8 cellular contexts compared by ENCODE assay signal in genomic region chr5:15008476-15008875, GRCh38.
A peak's percentile ranks its signal among the peaks of the same experiment; 100 is the strongest.
DNase-seq lines count a peak whose midpoint lies in the region; ATAC-seq and TF ChIP-seq lines count a peak whose summit lies in the region.

No MANE protein-coding gene starts in this region.

- no peaks in the 10 kb centered on the region for H3K9me3 ChIP-seq in upper lobe of left lung

- no peak for TF ChIP-seq POLR2A in upper lobe of left lung (IDR thresholded peaks at IDR 0.05)

- H3K27ac ChIP-seq in upper lobe of left lung, result peak overlapping the region in 2 of 4 donors; percentile 21 to 48

- peak; percentile 90 to 96 for ATAC-seq in upper lobe of left lung (ENCODE audit: low FRiP score in 2 of 2)
- no peak for ATAC-seq in HG03571 (IDR thresholded peaks at IDR 0.05; ENCODE audit: unreplicated experiment)

- WGBS in upper lobe of left lung, 2 donors, result 26 to 34% methylated on average over 8 of the region's 8 CpGs

- H3K27me3 ChIP-seq in upper lobe of left lung, result no peaks in the 10 kb centered on the region

- peak; percentile 47 for DNase-seq in SIG-M5 treated with dmso at 0.1 percent for 504 hours (lab: John Stamatoyannopoulos, UW; ENCODE audit: unreplicated experiment)
- no peak for DNase-seq in SIG-M5 (lab: John Stamatoyannopoulos, UW)
- peak; percentile 97 for DNase-seq in astrocyte of the hippocampus (ENCODE audit: low read depth, low spot score)
- peak; percentile 77 for DNase-seq in kidney glomerular epithelial cell (lab: John Stamatoyannopoulos, UW)
- peak; percentile 81 to 95 for DNase-seq in upper lobe of left lung
- DNase-seq in activated CD4-positive, CD25-positive, alpha-beta regulatory T cell treated with anti-CD3 and anti-CD28 coated beads, Interleukin-2, amount 50 U/mL, for 72 hours, result no peak
- DNase-seq in activated CD8-positive, alpha-beta memory T cell treated with anti-CD3 and anti-CD28 coated beads, Interleukin-2, amount 50 U/mL, for 48 hours, result no peak

- peaks cover 5 to 24% (median 13%) of the 10 kb centered on the region in 4 donors for H3K4me1 ChIP-seq in upper lobe of left lung

- TF ChIP-seq CTCF in upper lobe of left lung (IDR thresholded peaks at IDR 0.05), result peak in 1 of 6 experiments; percentile 7

- no peaks in the 10 kb centered on the region for H3K36me3 ChIP-seq in upper lobe of left lung

- peak in 3 of 4 donors; percentile 22 to 95 (median 36) for TF ChIP-seq EP300 in upper lobe of left lung (IDR thresholded peaks at IDR 0.05)

- no peak overlapping the region for H3K4me3 ChIP-seq in upper lobe of left lung

Comparison
In these comparisons a context has a peak if more than half of its experiments do, and no peak if none do; other contexts are left out.
1. DNase-seq: peak in SIG-M5 treated with dmso at 0.1 percent for 504 hours (single experiment), astrocyte of the hippocampus (single experiment), kidney glomerular epithelial cell (single experiment) and upper lobe of left lung (2 of 2); none in SIG-M5 (single experiment), activated CD4-positive, CD25-positive, alpha-beta regulatory T cell treated with anti-CD3 and anti-CD28 coated beads, Interleukin-2, amount 50 U/mL, for 72 hours (single experiment) and activated CD8-positive, alpha-beta memory T cell treated with anti-CD3 and anti-CD28 coated beads, Interleukin-2, amount 50 U/mL, for 48 hours (single experiment).